In the genomic region with DNA sequence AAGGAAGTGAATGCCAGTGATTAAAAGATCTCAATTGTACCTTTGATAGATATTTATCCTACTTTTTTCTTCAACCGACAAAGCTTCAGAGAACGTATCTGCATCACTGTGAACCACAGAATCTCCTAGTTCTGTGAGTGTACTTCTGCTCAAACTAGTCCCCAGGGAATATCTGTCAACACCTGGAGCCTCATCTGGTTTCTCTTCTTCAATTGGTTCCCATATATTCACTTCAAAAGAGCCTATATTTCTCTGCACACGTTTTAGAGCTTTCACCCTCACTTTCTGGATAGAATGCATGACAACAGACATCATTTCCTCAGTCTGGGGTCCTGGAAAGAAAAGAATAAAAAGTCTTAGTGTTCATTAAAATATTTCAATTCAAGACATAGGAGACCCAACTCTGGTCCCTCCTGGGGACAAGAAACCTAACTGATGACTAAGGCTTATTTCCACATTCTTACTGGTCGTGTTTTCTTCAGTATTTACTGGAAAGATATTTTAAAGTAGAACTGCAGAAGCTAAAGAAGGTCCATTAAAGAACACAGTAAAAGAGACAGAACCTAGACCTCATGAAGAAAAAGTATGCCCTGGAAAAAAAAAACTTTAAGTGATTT, we compare ENCODE assay signal across 13 cellular contexts.
DNase-seq lines count a peak whose midpoint lies in the region; ATAC-seq and TF ChIP-seq lines count a peak whose summit lies in the region.
"Had no signal": no experiment of that assay in that cellular context is flagged by ENCODE, and none has a peak within 500 bp of the region (broad histone marks: within the 10 kb centered on the region; RNA-seq: fewer than 3 reads in every experiment).

No MANE protein-coding gene starts in this region.

- DNase-seq in NCI-H524 (lab: John Stamatoyannopoulos, UW) (peak; percentile 7 to 53), NCI-H524 treated with DMSO at 0.1 percent for 48 hours (lab: John Stamatoyannopoulos, UW) (no peak), CD14-positive monocyte (ENCODE audit: low spot score) (no peak), GM03348 (ENCODE audit: low spot score) (no peak)
- DNase-seq in stimulated activated naive B cell treated with anti-CD40 and anti-IgM and Interleukin-4, amounts not matched to agents 10 μg/mL and 1 μg/mL and 100 μg/mL, for 72 hours: no peak
- DNase-seq in stimulated activated CD4-positive, alpha-beta T cell treated with anti-CD3 and anti-CD28 coated beads, Interleukin-15, amount 100 ng/mL, for 24 hours: no peak
- DNase-seq: ACHN; activated T-cell treated with anti-CD3 and anti-CD28 coated beads, Interleukin-2, amount 50 U/mL, for 24 hours; NCI-H1105 treated with DMSO at 0.1 percent for 48 hours; stimulated activated naive CD4-positive, alpha-beta T cell had no signal

- H3K36me3 Mint-ChIP-seq in stimulated activated naive B cell treated with anti-CD40 and anti-IgM and Interleukin-4, amounts not matched to agents 10 μg/mL and 1 μg/mL and 100 μg/mL, for 72 hours: peaks cover 15 to 26% of the 10 kb centered on the region in 2 donors
- H3K36me3 Mint-ChIP-seq in CD14-positive monocyte: peaks cover 10 to 12% of the 10 kb centered on the region in 2 donors

- peaks cover 6 to 7% of the 10 kb centered on the region in 2 donors for H3K4me1 Mint-ChIP-seq in stimulated activated naive B cell treated with anti-CD40 and anti-IgM and Interleukin-4, amounts not matched to agents 10 μg/mL and 1 μg/mL and 100 μg/mL, for 72 hours
- peaks cover 5% of the 10 kb centered on the region for H3K4me1 Mint-ChIP-seq in CD14-positive monocyte
- H3K4me1 Mint-ChIP-seq: brain had no signal

- peak overlapping the region; percentile 20 for H3K27ac Mint-ChIP-seq in stimulated activated naive B cell treated with anti-CD40 and anti-IgM and Interleukin-4, amounts not matched to agents 10 μg/mL and 1 μg/mL and 100 μg/mL, for 72 hours
- H3K27ac Mint-ChIP-seq in CD14-positive monocyte: peak overlapping the region in 1 of 7 donors; percentile 76
- H3K27ac Mint-ChIP-seq: activated T-cell treated with anti-CD3 and anti-CD28 coated beads, Interleukin-2, amount 50 U/mL, for 24 hours; brain had no signal

- ATAC-seq in GM21737 (IDR thresholded peaks at IDR 0.05; ENCODE audit: unreplicated experiment) (peak; percentile 86), HG03196 (IDR thresholded peaks at IDR 0.05; ENCODE audit: unreplicated experiment) (peak; percentile 79)
- peak; percentile 99 for ATAC-seq in stimulated activated naive B cell treated with anti-CD40 and anti-IgM and Interleukin-4, amounts not matched to agents 10 μg/mL and 1 μg/mL and 100 μg/mL, for 72 hours (replicated peaks)

- intact Hi-C loops in CD14-positive monocyte (cut with micrococcal nuclease): no loop called here

- TF ChIP-seq CTCF in CD14-positive monocyte (IDR thresholded peaks at IDR 0.05): no peak

- no peak overlapping the region for H3K4me3 Mint-ChIP-seq in stimulated activated naive B cell treated with anti-CD40 and anti-IgM and Interleukin-4, amounts not matched to agents 10 μg/mL and 1 μg/mL and 100 μg/mL, for 72 hours
- no peak overlapping the region for H3K4me3 Mint-ChIP-seq in CD14-positive monocyte
- H3K4me3 Mint-ChIP-seq: activated T-cell treated with anti-CD3 and anti-CD28 coated beads, Interleukin-2, amount 50 U/mL, for 24 hours; brain had no signal

- no peaks in the 10 kb centered on the region for H3K27me3 Mint-ChIP-seq in stimulated activated naive B cell treated with anti-CD40 and anti-IgM and Interleukin-4, amounts not matched to agents 10 μg/mL and 1 μg/mL and 100 μg/mL, for 72 hours
- H3K27me3 Mint-ChIP-seq in CD14-positive monocyte (ENCODE audit: low read depth in 3 of 3): no peaks in the 10 kb centered on the region
- H3K27me3 Mint-ChIP-seq: activated T-cell treated with anti-CD3 and anti-CD28 coated beads, Interleukin-2, amount 50 U/mL, for 24 hours; brain had no signal

- peaks cover 0 to 1% of the 10 kb centered on the region in 2 donors for H3K9me3 Mint-ChIP-seq in stimulated activated naive B cell treated with anti-CD40 and anti-IgM and Interleukin-4, amounts not matched to agents 10 μg/mL and 1 μg/mL and 100 μg/mL, for 72 hours
- no peaks in the 10 kb centered on the region for H3K9me3 Mint-ChIP-seq in CD14-positive monocyte
- H3K9me3 Mint-ChIP-seq: activated T-cell treated with anti-CD3 and anti-CD28 coated beads, Interleukin-2, amount 50 U/mL, for 24 hours; brain had no signal

Comparison
In these comparisons a context has a peak if more than half of its experiments do, and no peak if none do; other contexts are left out.
1. DNase-seq: peak in NCI-H524 (2 of 2); none in NCI-H524 treated with DMSO at 0.1 percent for 48 hours (single experiment), stimulated activated naive B cell treated with anti-CD40 and anti-IgM and Interleukin-4, amounts not matched to agents 10 μg/mL and 1 μg/mL and 100 μg/mL, for 72 hours (single experiment), CD14-positive monocyte (single experiment), GM03348 (single experiment) and stimulated activated CD4-positive, alpha-beta T cell treated with anti-CD3 and anti-CD28 coated beads, Interleukin-15, amount 100 ng/mL, for 24 hours (single experiment).
2. Peak in every context shown above with its lines, with median percentiles within 50 percentile points of each other: ATAC-seq.